ENCODE assay signal across 27 cellular contexts in the genomic region with DNA sequence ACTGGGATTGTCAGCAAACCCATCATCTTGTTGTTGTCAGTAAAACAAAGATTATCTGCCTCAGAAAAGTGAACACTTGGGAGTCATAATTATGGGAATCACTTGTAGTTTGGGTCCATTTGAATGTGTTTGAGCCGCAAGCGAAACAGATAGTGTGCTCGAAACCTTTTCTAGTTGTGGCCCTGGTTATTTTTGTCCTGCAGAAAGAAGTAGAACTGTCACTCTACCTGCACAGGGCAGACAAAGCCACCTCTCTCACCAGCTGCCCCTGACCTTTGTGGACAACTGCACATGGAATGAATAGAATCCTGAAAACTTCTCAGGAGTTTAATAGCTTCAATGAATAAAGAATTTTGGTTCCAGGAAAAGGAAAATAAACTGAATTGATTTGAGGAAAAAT.
"Had no signal": no experiment of that assay in that cellular context is flagged by ENCODE, and none has a peak within 500 bp of the region (broad histone marks: within the 10 kb centered on the region; RNA-seq: fewer than 3 reads in every experiment).

No MANE protein-coding gene starts in this region.

- H3K27ac Mint-ChIP-seq: dendritic cell treated with granulocyte-macrophage colony-stimulating factor and Interleukin-4, amounts not matched to agents 40 ng/mL and 50 ng/mL, for 4 days; effector memory CD8-positive, alpha-beta T cell; endodermal cell; mesothelial cell of epicardium had no signal

- H3K4me1 ChIP-seq: colonic mucosa, esophagus squamous epithelium, gastrocnemius medialis, heart right ventricle, left lung, lower lobe of right lung had no signal

- H3K36me3 Mint-ChIP-seq: mesothelial cell of epicardium had no signal

- ATAC-seq: effector memory CD8-positive, alpha-beta T cell; esophagus mucosa; gastrocnemius medialis; heart right ventricle; left cardiac atrium; left lung; left ventricle myocardium superior; lower lobe of right lung; mucosa of descending colon had no signal

- H3K9me3 ChIP-seq: colonic mucosa, esophagus squamous epithelium, gastrocnemius medialis, heart right ventricle, left lung, lower lobe of right lung, mucosa of descending colon had no signal

- DNase-seq: colonic mucosa; cortex of kidney; effector CD8-positive, alpha-beta T cell; effector memory CD8-positive, alpha-beta T cell; endodermal cell; erythroblast; esophagus squamous epithelium; foreskin fibroblast; foreskin melanocyte; gastrocnemius medialis; glutamatergic neuron; head of caudate nucleus; heart right ventricle; hippocampal formation; left cardiac atrium; left lung; left ventricle myocardium superior; lower lobe of right lung; mesenchymal stem cell; mucosa of descending colon had no signal

- H3K4me3 ChIP-seq: colonic mucosa, esophagus squamous epithelium, gastrocnemius medialis, heart right ventricle, left lung, lower lobe of right lung, mucosa of descending colon had no signal

- H3K27ac ChIP-seq: colonic mucosa, epithelial cell of prostate, esophagus squamous epithelium, gastrocnemius medialis, heart right ventricle, left lung, lower lobe of right lung had no signal

- H3K4me3 Mint-ChIP-seq: dendritic cell treated with granulocyte-macrophage colony-stimulating factor and Interleukin-4, amounts not matched to agents 40 ng/mL and 50 ng/mL, for 4 days; effector memory CD8-positive, alpha-beta T cell; endodermal cell; mesothelial cell of epicardium had no signal

- H3K27me3 ChIP-seq: colonic mucosa, gastrocnemius medialis had no signal

- H3K9me3 Mint-ChIP-seq: dendritic cell treated with granulocyte-macrophage colony-stimulating factor and Interleukin-4, amounts not matched to agents 40 ng/mL and 50 ng/mL, for 4 days; effector memory CD8-positive, alpha-beta T cell; endodermal cell; mesothelial cell of epicardium had no signal

- FAIRE-seq: endometrium, islet of Langerhans, keratinocyte had no signal

- H3K27me3 Mint-ChIP-seq: dendritic cell treated with granulocyte-macrophage colony-stimulating factor and Interleukin-4, amounts not matched to agents 40 ng/mL and 50 ng/mL, for 4 days had no signal

- H3K36me3 ChIP-seq: colonic mucosa, esophagus squamous epithelium, gastrocnemius medialis, heart right ventricle, left lung, lower lobe of right lung had no signal
